In the genomic region with DNA sequence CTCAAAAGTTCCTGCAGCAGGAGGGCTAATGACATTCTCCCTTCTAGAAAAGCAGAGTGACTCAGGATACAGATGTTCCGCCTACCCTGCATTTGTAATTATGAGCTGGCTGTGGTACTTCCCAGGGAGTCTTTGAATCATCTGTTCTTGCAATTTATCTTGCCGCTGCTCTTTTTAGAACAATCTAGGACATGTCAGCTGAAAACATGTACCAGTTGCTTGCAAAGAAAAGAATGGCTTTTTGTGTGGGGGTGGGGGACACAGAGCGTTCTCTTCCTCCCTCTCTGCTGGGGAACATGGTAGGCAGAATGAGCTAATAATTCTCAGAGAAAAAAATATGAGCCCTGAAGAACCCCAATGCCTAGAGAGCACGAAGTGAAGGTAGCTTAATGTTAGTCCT, we compare ENCODE assay signal across 8 cellular contexts. TPM values are rescaled to one million over a fixed set of nuclear protein-coding genes. Genes with fewer than 3 reads are reported as not detected.
DNase-seq lines count a peak whose midpoint lies in the region; ATAC-seq and TF ChIP-seq lines count a peak whose summit lies in the region.

No MANE protein-coding gene starts in this region.

- peak overlapping the region; percentile 52 for H3K4me2 ChIP-seq in OCI-LY3 (ENCODE audit: low read length)
- H3K4me2 ChIP-seq in Karpas-422 (ENCODE audit: low read depth, low read length, poor library complexity, severe bottlenecking), result no peak overlapping the region

- H3K79me2 ChIP-seq in OCI-LY3 (ENCODE audit: low read length), result no peaks in the 10 kb centered on the region
- no peaks in the 10 kb centered on the region for H3K79me2 ChIP-seq in Karpas-422 (ENCODE audit: low read length)

- no peak for TF ChIP-seq POLR2A in esophagus muscularis mucosa (IDR thresholded peaks at IDR 0.05; ENCODE audit: low read depth)

- no peaks in the 10 kb centered on the region for H3K9me2 ChIP-seq in Karpas-422 (replicated peaks; ENCODE audit: insufficient read depth, low read length)

- H2AFZ ChIP-seq in OCI-LY3 (ENCODE audit: low read depth, low read length) (peak overlapping the region; percentile 64), Karpas-422 (ENCODE audit: low read length) (no peak overlapping the region)

- no peak for TF ChIP-seq CTCF in OCI-LY3 (IDR thresholded peaks at IDR 0.05; ENCODE audit: low read depth, low read length)
- no peak for TF ChIP-seq CTCF in esophagus muscularis mucosa (IDR thresholded peaks at IDR 0.05)

- no peaks in the 10 kb centered on the region for H3K9me3 ChIP-seq in OCI-LY3 (ENCODE audit: insufficient read depth, low read length)
- H3K9me3 ChIP-seq in esophagus muscularis mucosa, result no peaks in the 10 kb centered on the region
- H3K9me3 ChIP-seq in Karpas-422 (ENCODE audit: low read length), result no peaks in the 10 kb centered on the region

- H3K27ac ChIP-seq in OCI-LY3 (ENCODE audit: low read length) (no peak overlapping the region), esophagus muscularis mucosa (replicated peaks in 1 of 4) (peak overlapping the region; percentile 64 to 81 (median 78)), Karpas-422 (ENCODE audit: low read length) (no peak overlapping the region)

- H3K4me1 ChIP-seq in OCI-LY3 (ENCODE audit: low read length) (peaks cover 21% of the 10 kb centered on the region), esophagus muscularis mucosa (peaks cover 21 to 38% (median 33%) of the 10 kb centered on the region in 4 donors), Karpas-422 (ENCODE audit: low read length) (0 out of 2 replicates have a peak, but pooled peaks cover 5% of the 10 kb centered on the region)

- no peak for TF ChIP-seq EP300 in esophagus muscularis mucosa (IDR thresholded peaks at IDR 0.05)

- no peak for ATAC-seq in GM21786 (IDR thresholded peaks at IDR 0.05; ENCODE audit: unreplicated experiment)
- no peak for ATAC-seq in GM18867 (IDR thresholded peaks at IDR 0.05; ENCODE audit: unreplicated experiment)

- H3K9ac ChIP-seq in OCI-LY3 (ENCODE audit: low read length) (no peak overlapping the region), Karpas-422 (ENCODE audit: low read length) (no peak overlapping the region)

- H3K36me3 ChIP-seq in OCI-LY3 (replicated peaks; ENCODE audit: low read depth, low read length) (no peaks in the 10 kb centered on the region), esophagus muscularis mucosa (no peaks in the 10 kb centered on the region), Karpas-422 (ENCODE audit: insufficient read depth, low read length) (no peaks in the 10 kb centered on the region)

- 12% methylated on average over 4 of the region's 4 CpGs for WGBS in esophagus muscularis mucosa

- no peaks in the 10 kb centered on the region; the same call in 1 of the 2 replicates for H3K27me3 ChIP-seq in OCI-LY3 (ENCODE audit: low read depth, low read length)
- no peaks in the 10 kb centered on the region for H3K27me3 ChIP-seq in esophagus muscularis mucosa
- H3K27me3 ChIP-seq in Karpas-422 (ENCODE audit: low read length), result no peaks in the 10 kb centered on the region

- H4K20me1 ChIP-seq in OCI-LY3 (ENCODE audit: insufficient read depth, low read length) (no peaks in the 10 kb centered on the region), Karpas-422 (ENCODE audit: insufficient read depth, low read depth, low read length) (no peaks in the 10 kb centered on the region)

- DNase-seq in Daoy (ENCODE audit: low read depth) (peak; percentile 83), esophagus muscularis mucosa (ENCODE audit: extremely low spot score) (peak; percentile 90), putamen (ENCODE audit: low spot score) (peak; percentile 85), Karpas-422 (no peak)
- DNase-seq in effector CD8-positive, alpha-beta T cell (lab: John Stamatoyannopoulos, UW), result no peak

- H3K4me3 ChIP-seq in OCI-LY3 (ENCODE audit: low read length) (peak overlapping the region; percentile 45), esophagus muscularis mucosa (peak overlapping the region in 1 of 4 donors; percentile 27), Karpas-422 (ENCODE audit: low read length) (no peak overlapping the region)

- intact Hi-C loops in esophagus muscularis mucosa (cut with DNase I), result loop anchor here (2.0 kb wide), 1 partner anchor 51 kb away; a partner anchor contains a TSS

RNA-seq across cellular contexts. Expression of a gene that starts 51.7 kb away (rescaled TPM):
- 17.4 and 26.6 TPM in 2 replicates for total RNA-seq in Daoy (2014; rRNA removed; shearing (Covaris generic))
- 10 to 100 TPM; 24.5 to 33.0 (median 30.9) TPM for total RNA-seq in esophagus muscularis mucosa
- 45.0 and 51.2 TPM in 2 replicates for total RNA-seq in Karpas-422 (2014; rRNA removed; shearing (Covaris generic); ENCODE audit: low replicate concordance)

Comparison
In these comparisons a context has a peak if more than half of its experiments do, and no peak if none do; other contexts are left out.
1. DNase-seq: peak in Daoy (single experiment), esophagus muscularis mucosa (single experiment) and putamen (single experiment); none in Karpas-422 (single experiment) and effector CD8-positive, alpha-beta T cell (single experiment).
2. H3K27ac ChIP-seq: peak in esophagus muscularis mucosa (4 of 4); none in OCI-LY3 (single experiment) and Karpas-422 (single experiment).